ENCODE assay signal across 19 cellular contexts in genomic region chr22:20904980-20905355, GRCh38. TPM values are rescaled to one million over a fixed set of nuclear protein-coding genes. Genes with fewer than 3 reads are reported as not detected.
DNase-seq lines count a peak whose midpoint lies in the region; ATAC-seq and TF ChIP-seq lines count a peak whose summit lies in the region.
"Had no signal": no experiment of that assay in that cellular context is flagged by ENCODE, and none has a peak within 500 bp of the region (broad histone marks: within the 10 kb centered on the region; RNA-seq: fewer than 3 reads in every experiment).

No MANE protein-coding gene starts in this region.

- ATAC-seq in GM21528 (IDR thresholded peaks at IDR 0.05; ENCODE audit: low FRiP score, unreplicated experiment) (no peak), GM21825 (IDR thresholded peaks at IDR 0.05; ENCODE audit: unreplicated experiment) (no peak)
- ATAC-seq: activated CD8-positive, alpha-beta T cell treated with anti-CD3 and anti-CD28 coated beads for 36 hours; GM23338; stimulated activated memory B cell treated with anti-CD40 and anti-IgM and Interleukin-4, amounts not matched to agents 10 μg/mL and 1 μg/mL and 100 μg/mL, for 72 hours had no signal

- H4K20me1 ChIP-seq in GM23248 (ENCODE audit: insufficient read depth), result no peaks in the 10 kb centered on the region
- H4K20me1 ChIP-seq in PC-9 (ENCODE audit: insufficient read depth), result no peaks in the 10 kb centered on the region
- H4K20me1 ChIP-seq in fibroblast of lung (ENCODE audit: control insufficient read depth, extremely low read depth, insufficient read depth, low read length), result no peaks in the 10 kb centered on the region

- 28 to 33% methylated on average over 3 of the region's 3 CpGs for WGBS in GM23248 (ENCODE audit: low coverage in 1 of 2, low lambda C conversion rate in 2 of 2, missing lambda C conversion rate in 2 of 2), 2 experiments

- CTCF ChIA-PET in PC-9 (lab: Charles Lee), result no interaction called here

- H3K36me3 ChIP-seq in GM23248 (ENCODE audit: low read depth) (no peaks in the 10 kb centered on the region), PC-9 (ENCODE audit: low read depth) (no peaks in the 10 kb centered on the region), fibroblast of lung (ENCODE audit: control insufficient read depth, insufficient read depth, low read length) (no peaks in the 10 kb centered on the region), skeletal muscle satellite cell (ENCODE audit: insufficient read depth, low read length) (no peaks in the 10 kb centered on the region)
- H3K36me3 ChIP-seq: adrenal gland, vagina had no signal

- no TSS peak for BruUV-seq in PC-9 (replicated peaks; lab: Mats Ljungman, UMichigan)

- H3K9ac ChIP-seq in GM23248 (peak overlapping the region; percentile 54), fibroblast of lung (ENCODE audit: insufficient read depth, low read length) (no peak overlapping the region), skeletal muscle satellite cell (ENCODE audit: low read depth, low read length) (no peak overlapping the region)

- H3K79me2 ChIP-seq in GM23248 (ENCODE audit: insufficient read depth) (no peaks in the 10 kb centered on the region), PC-9 (ENCODE audit: low read depth) (no peaks in the 10 kb centered on the region), fibroblast of lung (ENCODE audit: control insufficient read depth, insufficient read depth, low read length) (no peaks in the 10 kb centered on the region)

- peak overlapping the region; percentile 44 for H2AFZ ChIP-seq in GM23248
- no peak overlapping the region for H2AFZ ChIP-seq in PC-9
- no peak overlapping the region for H2AFZ ChIP-seq in fibroblast of lung (ENCODE audit: low read length)
- H2AFZ ChIP-seq: GM23338 had no signal

- peaks cover 25% of the 10 kb centered on the region for H3F3A ChIP-seq in GM23248 (ENCODE audit: insufficient read depth)
- H3F3A ChIP-seq in PC-9 (ENCODE audit: insufficient read depth, low read depth), result peaks cover 14% of the 10 kb centered on the region; the same call in 1 of the 2 replicates

- intact Hi-C loops in PC-9 (cut with micrococcal nuclease; ENCODE audit: unreplicated experiment), result no loop called here

- in situ Hi-C loops in GM23248 (cut with MboI), result no loop called here

- H3K27me3 ChIP-seq in GM23248 (replicated peaks; ENCODE audit: insufficient read depth), result no peaks in the 10 kb centered on the region
- H3K27me3 ChIP-seq in PC-9 (ENCODE audit: insufficient read depth, low read depth), result no peaks in the 10 kb centered on the region
- H3K27me3 ChIP-seq in fibroblast of lung (ENCODE audit: control insufficient read depth, insufficient read depth, low read length), result no peaks in the 10 kb centered on the region
- H3K27me3 ChIP-seq in skeletal muscle satellite cell (ENCODE audit: control insufficient read depth, insufficient read depth, low read length), result no peaks in the 10 kb centered on the region
- H3K27me3 ChIP-seq: adrenal gland, vagina had no signal

- DNase-seq in GM23248 (no peak), PC-9 (no peak), fibroblast of lung (ENCODE audit: low read depth in 2 of 2) (no peak), NCI-H446 treated with DMSO at 0.1 percent for 48 hours (lab: John Stamatoyannopoulos, UW) (no peak)
- DNase-seq: activated CD8-positive, alpha-beta T cell treated with anti-CD3 and anti-CD28 coated beads for 36 hours; activated gamma-delta T cell treated with Interleukin-2 at 50 U/mL for 16 hours; activated T-cell treated with anti-CD3 and anti-CD28 coated beads for 4 hours; cortex of kidney; left ventricle myocardium superior; NCI-H1436; nephron progenitor cell; stimulated activated CD4-positive, alpha-beta T cell treated with anti-CD3 and anti-CD28 coated beads, Interleukin-1b, Interleukin-23, amount 100 ng/mL, for 48 hours had no signal

- TF ChIP-seq CTCF in PC-9 (conservative IDR thresholded peaks at IDR 0.05), result no peak
- no peak for TF ChIP-seq CTCF in fibroblast of lung (conservative IDR thresholded peaks at IDR 0.05 in 1 of 2, IDR thresholded peaks at IDR 0.05 in 1 of 2; ENCODE audit: low read depth in 1 of 2, low read length in 2 of 2)

- POLR2A ChIA-PET in PC-9 (lab: Charles Lee; ENCODE audit: unreplicated experiment), result interaction anchor here (0.7 kb wide), 1 partner anchor 53 kb away, joined by 4 read pairs; no protein-coding TSS in a partner anchor

- no peaks in the 10 kb centered on the region for H3K9me2 ChIP-seq in GM23248 (ENCODE audit: insufficient read depth)
- H3K9me2 ChIP-seq in PC-9 (ENCODE audit: insufficient read depth), result no peaks in the 10 kb centered on the region

- H3K4me1 ChIP-seq in GM23248 (ENCODE audit: insufficient read depth) (peaks cover 24% of the 10 kb centered on the region), PC-9 (replicated peaks; ENCODE audit: insufficient read depth) (peaks cover 23% of the 10 kb centered on the region), fibroblast of lung (ENCODE audit: control insufficient read depth, extremely low read depth, insufficient read depth, low read length) (peaks cover 11% of the 10 kb centered on the region), skeletal muscle satellite cell (ENCODE audit: control insufficient read depth, insufficient read depth, low read length) (peaks cover 25% of the 10 kb centered on the region)
- H3K4me1 ChIP-seq: adrenal gland had no signal

- H3K4me2 ChIP-seq in GM23248 (ENCODE audit: unreplicated experiment) (peak overlapping the region; percentile 10), PC-9 (peak overlapping the region; percentile 65), fibroblast of lung (ENCODE audit: extremely low read depth, insufficient read depth, low read length) (peak overlapping the region; percentile 62), skeletal muscle satellite cell (ENCODE audit: low read length) (peak overlapping the region; percentile 27)
- H3K4me2 ChIP-seq: GM23338 had no signal

- peak overlapping the region; percentile 87 for H3K27ac ChIP-seq in GM23248
- peak overlapping the region; percentile 68 for H3K27ac ChIP-seq in PC-9
- H3K27ac ChIP-seq in fibroblast of lung (ENCODE audit: insufficient read depth, low read length), result peak overlapping the region; percentile 75
- H3K27ac ChIP-seq: vagina had no signal

- H3K9me3 ChIP-seq in GM23248 (ENCODE audit: low read depth) (no peaks in the 10 kb centered on the region), PC-9 (ENCODE audit: insufficient read depth, low read depth) (no peaks in the 10 kb centered on the region), fibroblast of lung (ENCODE audit: control insufficient read depth, insufficient read depth, low read depth, low read length) (no peaks in the 10 kb centered on the region), skeletal muscle satellite cell (replicated peaks; ENCODE audit: low read length) (no peaks in the 10 kb centered on the region)
- H3K9me3 ChIP-seq: adrenal gland, vagina had no signal

- H3K4me3 ChIP-seq in GM23248 (peak overlapping the region; percentile 39), PC-9 (no peak overlapping the region), fibroblast of lung (replicated peaks in 1 of 4; ENCODE audit: control extremely low read depth in 1 of 4, insufficient read depth in 1 of 4, low read depth in 3 of 4, low read length in 4 of 4) (no peak overlapping the region), skeletal muscle satellite cell (ENCODE audit: low read length) (peak overlapping the region; percentile 6)
- H3K4me3 ChIP-seq: adrenal gland, GM23338, vagina had no signal

RNA-seq across cellular contexts. Expression of gene CRKL, which starts 12.2 kb away (rescaled TPM):
- total RNA-seq in GM23248 (2014; rRNA removed; shearing (Covaris generic)), result 39.8 and 42.5 TPM in 2 replicates
- polyA plus RNA-seq in GM23248 (2016; fragmentation: Nextera tagmentation; extraction: Ambion mirVana), result 26.7 and 27.1 TPM in 2 replicates
- 45.8 and 49.7 TPM in 2 replicates for total RNA-seq in PC-9 (2021)
- total RNA-seq in fibroblast of lung, result 39.8 and 45.1 TPM in 2 replicates
- 23.8 and 26.0 TPM in 2 replicates for polyA plus RNA-seq in fibroblast of lung
- 23.9 and 24.4 TPM in 2 replicates for polyA plus RNA-seq in fibroblast of lung (2012)
- 31.1 and 39.1 TPM in 2 replicates for polyA minus RNA-seq in fibroblast of lung (ENCODE audit: low replicate concordance)
- 36.2 and 45.0 TPM in 2 replicates for total RNA-seq in skeletal muscle satellite cell (2012; rRNA removed)

RNA-seq across cellular contexts. Expression of gene SNAP29, which starts 46.2 kb away (rescaled TPM):
- total RNA-seq in GM23248 (2014; rRNA removed; shearing (Covaris generic)), result 10.4 and 13.8 TPM in 2 replicates
- 35.8 and 40.9 TPM in 2 replicates for polyA plus RNA-seq in GM23248 (2016; fragmentation: Nextera tagmentation; extraction: Ambion mirVana)
- total RNA-seq in PC-9 (2021), result 13.5 and 17.8 TPM in 2 replicates
- total RNA-seq in fibroblast of lung, result 9.2 and 10.6 TPM in 2 replicates
- polyA plus RNA-seq in fibroblast of lung, result 36.1 and 37.0 TPM in 2 replicates
- 33.3 and 34.1 TPM in 2 replicates for polyA plus RNA-seq in fibroblast of lung (2012)
- 14.2 and 20.0 TPM in 2 replicates for polyA minus RNA-seq in fibroblast of lung (ENCODE audit: low replicate concordance)
- total RNA-seq in skeletal muscle satellite cell (2012; rRNA removed), result 8.3 and 9.4 TPM in 2 replicates

RNA-seq across cellular contexts. Expression of gene PI4KA, which starts 46.4 kb away (rescaled TPM):
- total RNA-seq in GM23248 (2014; rRNA removed; shearing (Covaris generic)), result 31.1 and 36.5 TPM in 2 replicates
- polyA plus RNA-seq in GM23248 (2016; fragmentation: Nextera tagmentation; extraction: Ambion mirVana) (29.7 and 34.5 TPM in 2 replicates), fibroblast of lung (26.4 and 34.5 TPM in 2 replicates)
- total RNA-seq in PC-9 (2021) (24.7 and 27.9 TPM in 2 replicates), fibroblast of lung (32.9 and 40.6 TPM in 2 replicates)
- 39.0 and 53.7 TPM in 2 replicates for polyA plus RNA-seq in fibroblast of lung (2012)
- 328 and 515 TPM in 2 replicates for polyA minus RNA-seq in fibroblast of lung (ENCODE audit: low replicate concordance)
- 30.2 and 33.9 TPM in 2 replicates for total RNA-seq in skeletal muscle satellite cell (2012; rRNA removed)

Comparison
In these comparisons a context has a peak if more than half of its experiments do, and no peak if none do; other contexts are left out.
1. H3K4me2 ChIP-seq: peak in every context shown above with its lines; median percentile 65 in PC-9; 62 in fibroblast of lung; 27 in skeletal muscle satellite cell; 10 in GM23248.
2. H3K4me3 ChIP-seq: peak in GM23248 (single experiment) and skeletal muscle satellite cell (single experiment); none in PC-9 (single experiment) and fibroblast of lung (0 of 4).
3. Peak in every context shown above with its lines, with median percentiles within 50 percentile points of each other: H3K27ac ChIP-seq.